8 cellular contexts compared by ENCODE assay signal in genomic region chr17:76736349-76737081, GRCh38. TPM values are rescaled to one million over a fixed set of nuclear protein-coding genes. Genes with fewer than 3 reads are reported as not detected.
DNase-seq lines count a peak whose midpoint lies in the region; ATAC-seq and TF ChIP-seq lines count a peak whose summit lies in the region.

No MANE protein-coding gene starts in this region.

- H3K4me3 ChIP-seq in PC-9 (peak overlapping the region; percentile 92), neutrophil (ENCODE audit: low read depth in 1 of 2, low read length in 1 of 2) (peak overlapping the region; percentile 92), transverse colon (peak overlapping the region; percentile 82 to 100 (median 93))

- H3K27me3 ChIP-seq in PC-9 (ENCODE audit: insufficient read depth, low read depth) (no peaks in the 10 kb centered on the region), neutrophil (no peaks in the 10 kb centered on the region), transverse colon (no peaks in the 10 kb centered on the region)

- POLR2A ChIA-PET in PC-9 (lab: Charles Lee; ENCODE audit: unreplicated experiment) = interaction anchor here (0.5 kb wide), 1 partner anchor 41 kb away, joined by 3 read pairs; no protein-coding TSS in a partner anchor

- peaks cover 79% of the 10 kb centered on the region for H3K79me2 ChIP-seq in PC-9 (ENCODE audit: low read depth)

- DNase-seq in SIG-M5 treated with dmso at 0.1 percent for 504 hours (lab: John Stamatoyannopoulos, UW; ENCODE audit: unreplicated experiment) (peak; percentile 48), SIG-M5 (lab: John Stamatoyannopoulos, UW) (no peak), PC-9 (peak; percentile 37 to 56), germinal center (ENCODE audit: low spot score) (peak; percentile 59), transverse colon (peak; percentile 82)
- peak; percentile 83 for DNase-seq in activated naive CD4-positive, alpha-beta T cell treated with anti-CD3 and anti-CD28 coated beads for 36 hours

- peaks cover 51% of the 10 kb centered on the region for H3F3A ChIP-seq in PC-9 (ENCODE audit: insufficient read depth, low read depth)

- 1% methylated on average over 54 of the region's 117 CpGs; no CpG with 5 or more reads in 1 of the 2 donors for WGBS in transverse colon (ENCODE audit: low coverage in 1 of 2), 2 donors

- peak; percentile 11 for ATAC-seq in HG03139 (IDR thresholded peaks at IDR 0.05; ENCODE audit: unreplicated experiment)

- no peaks in the 10 kb centered on the region for H3K27me3 Mint-ChIP-seq in activated naive CD4-positive, alpha-beta T cell treated with anti-CD3 and anti-CD28 coated beads for 36 hours (ENCODE audit: low read depth)

- CTCF ChIA-PET in PC-9 (lab: Charles Lee) = interaction anchor here (0.5 kb wide), 1 partner anchor 1212 kb away, joined by 3 read pairs; no protein-coding TSS in a partner anchor
- CTCF ChIA-PET in activated naive CD4-positive, alpha-beta T cell treated with anti-CD3 and anti-CD28 coated beads for 36 hours (lab: Charles Lee) = no interaction called here

- peaks cover 44% of the 10 kb centered on the region for H3K4me1 Mint-ChIP-seq in activated naive CD4-positive, alpha-beta T cell treated with anti-CD3 and anti-CD28 coated beads for 36 hours (ENCODE audit: low read depth)

- intact Hi-C loops in PC-9 (cut with micrococcal nuclease; ENCODE audit: unreplicated experiment) (loop anchor here (5.0 to 10.0 kb wide), 2 partner anchors 136 to 1578 kb away; no protein-coding TSS in a partner anchor), transverse colon (cut with DNase I; ENCODE audit: low total_unique reads) (no loop called here)
- intact Hi-C loops in activated naive CD4-positive, alpha-beta T cell treated with anti-CD3 and anti-CD28 coated beads for 36 hours (cut with micrococcal nuclease) = loop anchor here (1.0 to 5.0 kb wide), 10 partner anchors 10 to 716 kb away; partner anchors contain the start of genes JMJD6, METTL23, SEC14L1 and UBALD2

- peak overlapping the region; percentile 98 for H3K27ac Mint-ChIP-seq in activated naive CD4-positive, alpha-beta T cell treated with anti-CD3 and anti-CD28 coated beads for 36 hours

- H3K9me3 ChIP-seq in PC-9 (ENCODE audit: insufficient read depth, low read depth) (no peaks in the 10 kb centered on the region), neutrophil (no peaks in the 10 kb centered on the region), transverse colon (no peaks in the 10 kb centered on the region)

- H3K27ac ChIP-seq in PC-9 (peak overlapping the region; percentile 90), neutrophil (peak overlapping the region; percentile 96), transverse colon (peak overlapping the region; percentile 99 to 100 (median 100))

- in situ Hi-C loops in transverse colon (cut with MboI; ENCODE audit: low pct_ligation_motif_present in 1 of 4, low pct_unique_long_range_greater_than_20kb in 1 of 4, low sequenced_read_pairs in 3 of 4) = no loop called here

- no peak for TF ChIP-seq EP300 in transverse colon (IDR thresholded peaks at IDR 0.05; ENCODE audit: low read depth)

- peak overlapping the region; percentile 94 for H3K4me3 Mint-ChIP-seq in activated naive CD4-positive, alpha-beta T cell treated with anti-CD3 and anti-CD28 coated beads for 36 hours

- no peak for TF ChIP-seq CTCF in PC-9 (conservative IDR thresholded peaks at IDR 0.05)
- TF ChIP-seq CTCF in neutrophil (IDR thresholded peaks at IDR 0.05) = peak; percentile 41
- TF ChIP-seq CTCF in transverse colon (IDR thresholded peaks at IDR 0.05) = peak; percentile 20 to 57 (median 31)

- H3K36me3 ChIP-seq in PC-9 (ENCODE audit: low read depth) (peaks cover 41% of the 10 kb centered on the region), neutrophil (peaks cover 40% of the 10 kb centered on the region), transverse colon (peaks cover 0 to 37% (median 10%) of the 10 kb centered on the region in 4 donors)

- BruUV-seq in PC-9 (replicated peaks; lab: Mats Ljungman, UMichigan) = no TSS peak

- H3K4me2 ChIP-seq in PC-9 = peak overlapping the region; percentile 95

- H3K9me3 Mint-ChIP-seq in activated naive CD4-positive, alpha-beta T cell treated with anti-CD3 and anti-CD28 coated beads for 36 hours = no peaks in the 10 kb centered on the region

- H3K4me1 ChIP-seq in PC-9 (replicated peaks; ENCODE audit: insufficient read depth) = peaks cover 28% of the 10 kb centered on the region
- peaks cover 46 to 54% of the 10 kb centered on the region in 2 experiments for H3K4me1 ChIP-seq in neutrophil (ENCODE audit: control insufficient read depth in 1 of 2, insufficient read depth in 1 of 2, low read depth in 1 of 2, low read length in 1 of 2)
- H3K4me1 ChIP-seq in transverse colon = peaks cover 37 to 76% (median 47%) of the 10 kb centered on the region in 4 donors

- TF ChIP-seq POLR2A in transverse colon (IDR thresholded peaks at IDR 0.05) = peak; percentile 50

- H4K20me1 ChIP-seq in PC-9 (ENCODE audit: insufficient read depth) = peaks cover 38% of the 10 kb centered on the region

- peaks cover 51% of the 10 kb centered on the region for H3K36me3 Mint-ChIP-seq in activated naive CD4-positive, alpha-beta T cell treated with anti-CD3 and anti-CD28 coated beads for 36 hours (ENCODE audit: low read depth)

- no peak overlapping the region for H2AFZ ChIP-seq in PC-9

- H3K9me2 ChIP-seq in PC-9 (ENCODE audit: insufficient read depth) = no peaks in the 10 kb centered on the region

RNA-seq across cellular contexts. Expression of gene SRSF2, which starts 0.6 kb away (rescaled TPM):
- total RNA-seq in PC-9 (2021) = 186 and 187 TPM in 2 replicates
- total RNA-seq in activated naive CD4-positive, alpha-beta T cell treated with anti-CD3 and anti-CD28 coated beads for 36 hours = 100 to 1,000 TPM; 241 to 263 TPM
- 1,000 to 10,000 TPM in 1 of 4 donors, 100 to 1,000 TPM in 3; 193 to 1,196 (median 348) TPM for total RNA-seq in transverse colon

RNA-seq across cellular contexts. Expression of gene MFSD11, which starts 1.4 kb away (rescaled TPM):
- 43.8 and 47.3 TPM in 2 replicates for total RNA-seq in PC-9 (2021)
- 10 to 100 TPM; 15.0 to 15.8 TPM for total RNA-seq in activated naive CD4-positive, alpha-beta T cell treated with anti-CD3 and anti-CD28 coated beads for 36 hours
- 10 to 100 TPM in 3 of 4 donors, 1 to 10 TPM in 1; 7.6 to 41.3 (median 25.7) TPM for total RNA-seq in transverse colon

RNA-seq across cellular contexts. Expression of gene METTL23, which starts 9.9 kb away (rescaled TPM):
- total RNA-seq in PC-9 (2021) (31.7 and 40.5 TPM in 2 replicates), transverse colon (10 to 100 TPM in 3 of 4 donors, not detected in 1; 11.2 to 34.1 (median 24.7) TPM)
- 10 to 100 TPM; 18.9 to 20.0 TPM for total RNA-seq in activated naive CD4-positive, alpha-beta T cell treated with anti-CD3 and anti-CD28 coated beads for 36 hours

RNA-seq across cellular contexts. Expression of gene JMJD6, which starts 10.1 kb away (rescaled TPM):
- total RNA-seq in PC-9 (2021) (19.4 and 25.2 TPM in 2 replicates), transverse colon (10 to 100 TPM; 25.4 to 58.4 (median 26.9) TPM)
- 10 to 100 TPM; 33.0 to 33.6 TPM for total RNA-seq in activated naive CD4-positive, alpha-beta T cell treated with anti-CD3 and anti-CD28 coated beads for 36 hours

RNA-seq across cellular contexts. Expression of gene MXRA7, which starts 25.8 kb away (rescaled TPM):
- total RNA-seq in PC-9 (2021) = 5.5 and 8.9 TPM in 2 replicates
- 1 to 10 TPM; 3.8 to 4.2 TPM for total RNA-seq in activated naive CD4-positive, alpha-beta T cell treated with anti-CD3 and anti-CD28 coated beads for 36 hours
- total RNA-seq in transverse colon = 100 to 1,000 TPM in 1 of 4 donors, 10 to 100 TPM in 3; 31.0 to 633 (median 52.5) TPM
